Comparison of ENCODE assay signal across 20 cellular contexts in genomic region chr12:68880660-68881325, GRCh38. TPM values are rescaled to one million over a fixed set of nuclear protein-coding genes. Genes with fewer than 3 reads are reported as not detected.
DNase-seq lines count a peak whose midpoint lies in the region; ATAC-seq, FAIRE-seq and TF ChIP-seq lines count a peak whose summit lies in the region.
"Had no signal": no experiment of that assay in that cellular context is flagged by ENCODE, and none has a peak within 500 bp of the region (broad histone marks: within the 10 kb centered on the region; RNA-seq: fewer than 3 reads in every experiment).

No MANE protein-coding gene starts in this region.

- H3K18ac ChIP-seq in trophoblast cell (ENCODE audit: low read length) = no peak overlapping the region

- H3K27ac ChIP-seq in DOHH2 (ENCODE audit: low read depth, low read length) = peak overlapping the region; percentile 35
- peak overlapping the region; percentile 67 for H3K27ac ChIP-seq in VCaP
- H3K27ac ChIP-seq in endothelial cell of umbilical vein (ENCODE audit: insufficient read depth, low read depth, low read length) = no peak overlapping the region
- no peak overlapping the region for H3K27ac ChIP-seq in trophoblast cell (ENCODE audit: low read depth, low read length)
- H3K27ac ChIP-seq in foreskin keratinocyte = no peak overlapping the region
- H3K27ac ChIP-seq: BLaER1 treated with 17β-estradiol and CSF1 and Interleukin-3, amounts not matched to agents 10 nM and 100 nM; PC-9 had no signal

- H3K79me1 ChIP-seq in trophoblast cell (ENCODE audit: low read length) = no peaks in the 10 kb centered on the region

- no peaks in the 10 kb centered on the region for H3K9me2 ChIP-seq in DOHH2 (replicated peaks; ENCODE audit: control insufficient read depth, low read length)

- no peak overlapping the region for H2BK120ac ChIP-seq in trophoblast cell (ENCODE audit: insufficient read depth, low read length, poor library complexity)

- dilution Hi-C loops in endothelial cell of umbilical vein (cut with MboI; ENCODE audit: extremely low pct_ligation_motif_present, low sequenced_read_pairs) = no loop called here

- POLR2A ChIA-PET in endothelial cell of umbilical vein (lab: Charles Lee) = interaction anchor here (0.5 kb wide), 1 partner anchor 205 kb away, joined by 4 read pairs; no protein-coding TSS in a partner anchor

- no peak overlapping the region for H2AK5ac ChIP-seq in trophoblast cell (ENCODE audit: low read length)

- no peak for ATAC-seq in foreskin keratinocyte
- ATAC-seq: GM12878 had no signal

- TF ChIP-seq POLR2A in endothelial cell of umbilical vein (IDR thresholded peaks at IDR 0.05; ENCODE audit: low read depth, low read length) = no peak

- H2BK12ac ChIP-seq in trophoblast cell (ENCODE audit: low read length) = no peak overlapping the region

- H3K36me3 ChIP-seq in DOHH2 (ENCODE audit: control insufficient read depth, low read length) (peaks cover 39% of the 10 kb centered on the region), endothelial cell of umbilical vein (ENCODE audit: control insufficient read depth in 2 of 2, extremely low read depth in 1 of 2, insufficient read depth in 2 of 2, low read length in 2 of 2) (no peaks in the 10 kb centered on the region), trophoblast cell (ENCODE audit: control insufficient read depth in 1 of 2, insufficient read depth in 2 of 2, low read length in 2 of 2) (no peaks in the 10 kb centered on the region)
- H3K36me3 ChIP-seq: HAP-1 had no signal

- CTCF ChIA-PET in endothelial cell of umbilical vein (lab: Charles Lee) = interaction anchor here (1.0 kb wide), 1 partner anchor 276 kb away, joined by 6 read pairs; no protein-coding TSS in a partner anchor

- FAIRE-seq in endothelial cell of umbilical vein (lab: Jason Lieb, UNC) = no peak
- FAIRE-seq: G401.6, GM12878 had no signal

- H3K4ac ChIP-seq in trophoblast cell (ENCODE audit: low read depth, low read length) = no peak overlapping the region

- peaks cover 13% of the 10 kb centered on the region for H3K79me2 ChIP-seq in DOHH2 (ENCODE audit: control insufficient read depth, low read length)
- H3K79me2 ChIP-seq in endothelial cell of umbilical vein (ENCODE audit: control insufficient read depth, insufficient read depth, low read length) = no peaks in the 10 kb centered on the region
- no peaks in the 10 kb centered on the region for H3K79me2 ChIP-seq in trophoblast cell (ENCODE audit: control insufficient read depth, insufficient read depth, low read length, poor library complexity)

- H3K23ac ChIP-seq in trophoblast cell (ENCODE audit: low read length) = no peak overlapping the region

- H4K91ac ChIP-seq in trophoblast cell (ENCODE audit: low read depth, low read length) = no peak overlapping the region

- H4K20me1 ChIP-seq in DOHH2 (ENCODE audit: control insufficient read depth, insufficient read depth, low read depth, low read length) (no peaks in the 10 kb centered on the region), endothelial cell of umbilical vein (replicated peaks; ENCODE audit: control insufficient read depth, extremely low read depth, insufficient read depth, low read length) (no peaks in the 10 kb centered on the region)

- H3K9me1 ChIP-seq in endothelial cell of umbilical vein (replicated peaks; ENCODE audit: control insufficient read depth, extremely low read depth, insufficient read depth, low read length) = no peaks in the 10 kb centered on the region

- H2AFZ ChIP-seq in endothelial cell of umbilical vein (ENCODE audit: low read depth, low read length) (no peak overlapping the region), trophoblast cell (ENCODE audit: insufficient read depth, low read length, poor library complexity) (no peak overlapping the region)
- H2AFZ ChIP-seq: PC-9 had no signal

- no peak overlapping the region for H3K4me3 ChIP-seq in DOHH2 (ENCODE audit: low read length)
- no peak overlapping the region for H3K4me3 ChIP-seq in endothelial cell of umbilical vein (replicated peaks in 1 of 3; ENCODE audit: insufficient read depth in 1 of 3, low read depth in 1 of 3, low read length in 3 of 3)
- H3K4me3 ChIP-seq in trophoblast cell (ENCODE audit: low read depth, low read length) = peak overlapping the region; percentile 29
- H3K4me3 ChIP-seq: BLaER1 treated with 17β-estradiol and CSF1 and Interleukin-3, amounts not matched to agents 10 nM and 100 nM; GM12878; HAP-1; PC-9 had no signal

- no peak overlapping the region for H2BK5ac ChIP-seq in trophoblast cell (ENCODE audit: low read depth, low read length, poor library complexity)

- TF ChIP-seq CTCF in DOHH2 (IDR thresholded peaks at IDR 0.05; ENCODE audit: low read depth, low read length, poor library complexity, severe bottlenecking) = no peak
- no peak for TF ChIP-seq CTCF in VCaP (conservative IDR thresholded peaks at IDR 0.05)
- no peak for TF ChIP-seq CTCF in endothelial cell of umbilical vein (IDR thresholded peaks at IDR 0.05; ENCODE audit: extremely low read depth in 1 of 2, insufficient read depth in 1 of 2, low read depth in 1 of 2, low read length in 2 of 2)
- no peak for TF ChIP-seq CTCF in foreskin keratinocyte (conservative IDR thresholded peaks at IDR 0.05)

- H3F3A ChIP-seq in DOHH2 (ENCODE audit: control insufficient read depth, insufficient read depth) = peaks cover 44% of the 10 kb centered on the region

- H3K9me3 ChIP-seq in DOHH2 (ENCODE audit: control insufficient read depth, insufficient read depth, low read length) (no peaks in the 10 kb centered on the region), endothelial cell of umbilical vein (replicated peaks; ENCODE audit: control insufficient read depth, insufficient read depth, low read length) (no peaks in the 10 kb centered on the region), trophoblast cell (ENCODE audit: insufficient read depth, low read depth, low read length) (no peaks in the 10 kb centered on the region)
- H3K9me3 ChIP-seq: HAP-1 had no signal

- intact Hi-C loops in endothelial cell of umbilical vein (cut with micrococcal nuclease) = no loop called here

- H3K4me2 ChIP-seq in DOHH2 (ENCODE audit: low read length) (peak overlapping the region; percentile 11), endothelial cell of umbilical vein (ENCODE audit: insufficient read depth, low read length) (no peak overlapping the region), trophoblast cell (ENCODE audit: low read length) (no peak overlapping the region)
- H3K4me2 ChIP-seq: BLaER1 treated with 17β-estradiol and CSF1 and Interleukin-3, amounts not matched to agents 10 nM and 100 nM; PC-9 had no signal

- no peak overlapping the region for H3K9ac ChIP-seq in endothelial cell of umbilical vein (replicated peaks; ENCODE audit: extremely low read depth, insufficient read depth, low read length)
- H3K9ac ChIP-seq in trophoblast cell (ENCODE audit: low read length) = no peak overlapping the region
- H3K9ac ChIP-seq: BLaER1 treated with 17β-estradiol and CSF1 and Interleukin-3, amounts not matched to agents 10 nM and 100 nM had no signal

- DNase-seq in endothelial cell of umbilical vein (ENCODE audit: low read depth, low spot score) = peak; percentile 31
- DNase-seq in trophoblast cell = no peak
- no peak for DNase-seq in activated naive CD4-positive, alpha-beta T cell (lab: John Stamatoyannopoulos, UW)
- no peak for DNase-seq in foreskin keratinocyte
- no peak for DNase-seq in GM03348 (ENCODE audit: low spot score)
- DNase-seq in foreskin melanocyte = no peak
- DNase-seq: CD8-positive, alpha-beta memory T cell; DMS79 treated with DMSO at 0.1 percent for 48 hours; IMR-90; Karpas-422; NCI-H187; NCI-H526 treated with DMSO at 0.1 percent for 48 hours; PC-9 had no signal

- H3K4me1 ChIP-seq in DOHH2 (ENCODE audit: control insufficient read depth, low read length) = peaks cover 95% of the 10 kb centered on the region
- no peaks in the 10 kb centered on the region for H3K4me1 ChIP-seq in endothelial cell of umbilical vein (ENCODE audit: control insufficient read depth, extremely low read depth, insufficient read depth, low read length)
- no peaks in the 10 kb centered on the region for H3K4me1 ChIP-seq in trophoblast cell (ENCODE audit: control insufficient read depth in 1 of 2, insufficient read depth in 2 of 2, low read length in 2 of 2)
- no peaks in the 10 kb centered on the region for H3K4me1 ChIP-seq in foreskin keratinocyte
- H3K4me1 ChIP-seq: HAP-1 had no signal

- no peak overlapping the region for H3K14ac ChIP-seq in trophoblast cell (ENCODE audit: low read length)

- no CpG with 5 or more reads among the region's 5 CpGs for WGBS in trophoblast cell (ENCODE audit: extremely low coverage, insufficient coverage, insufficient read length)

- H4K8ac ChIP-seq in trophoblast cell (ENCODE audit: low read depth, low read length) = no peak overlapping the region

- BruUV-seq in endothelial cell of umbilical vein (replicated peaks; lab: Mats Ljungman, UMichigan) = no TSS peak

- H4K12ac ChIP-seq in trophoblast cell (ENCODE audit: low read depth, low read length) = no peak overlapping the region

- no peaks in the 10 kb centered on the region for H3K27me3 ChIP-seq in DOHH2 (ENCODE audit: control insufficient read depth, low read length)
- peaks cover 5 to 15% of the 10 kb centered on the region in 2 experiments for H3K27me3 ChIP-seq in endothelial cell of umbilical vein (ENCODE audit: control insufficient read depth in 2 of 2, insufficient read depth in 2 of 2, low read length in 2 of 2)
- no peaks in the 10 kb centered on the region for H3K27me3 ChIP-seq in trophoblast cell (ENCODE audit: insufficient read depth, low read length)
- H3K27me3 ChIP-seq in foreskin keratinocyte = peaks cover 3% of the 10 kb centered on the region
- H3K27me3 ChIP-seq: BLaER1 treated with 17β-estradiol and CSF1 and Interleukin-3, amounts not matched to agents 10 nM and 100 nM had no signal

TF ChIP-seq in endothelial cell of umbilical vein, 7 proteins besides CTCF, POLR2A, EP300 and RAD21 (continues in another document):
- TF ChIP-seq MAX (IDR thresholded peaks at IDR 0.05; ENCODE audit: insufficient read depth, insufficient read length) (no peak), JUN (IDR thresholded peaks at IDR 0.05; ENCODE audit: borderline replicate concordance, insufficient read depth, insufficient read length, low read depth) (no peak), FOS (IDR thresholded peaks at IDR 0.05; ENCODE audit: borderline replicate concordance, insufficient read depth, low read length) (no peak)

RNA-seq across cellular contexts. Expression of gene CPM, which starts 52.2 kb away (rescaled TPM):
- total RNA-seq in endothelial cell of umbilical vein = not detected in 2 replicates
- not detected in 2 replicates for polyA plus RNA-seq in endothelial cell of umbilical vein
- 0.01 TPM in 1 of 2 replicates, not detected in the other for polyA plus RNA-seq in endothelial cell of umbilical vein (2011; cell fraction: cytosol; rRNA removed)
- polyA plus RNA-seq in endothelial cell of umbilical vein (2011; cell fraction: nucleus; rRNA removed) = not detected in 2 replicates
- polyA plus RNA-seq in endothelial cell of umbilical vein (2012) = 0.20 and 0.23 TPM in 2 replicates
- polyA minus RNA-seq in endothelial cell of umbilical vein = not detected in 2 replicates
- polyA minus RNA-seq in endothelial cell of umbilical vein (2011; cell fraction: cytosol; rRNA and poly(A)+ RNA removed) = 52.6 TPM
- 0.19 TPM in 1 of 2 replicates, not detected in the other for polyA minus RNA-seq in endothelial cell of umbilical vein (2011; cell fraction: nucleus; rRNA and poly(A)+ RNA removed)
- 133 and 138 TPM in 2 replicates for polyA plus RNA-seq in trophoblast cell (2013)
- 2.4 and 2.8 TPM in 2 replicates for total RNA-seq in foreskin keratinocyte
- 0.73 and 0.86 TPM in 2 replicates for polyA plus RNA-seq in foreskin keratinocyte
- total RNA-seq: A172 had no signal

Comparison
In these comparisons a context has a peak if more than half of its experiments do, and no peak if none do; other contexts are left out.
1. H3K27ac ChIP-seq: peak in DOHH2 (single experiment) and VCaP (single experiment); none in endothelial cell of umbilical vein (single experiment), trophoblast cell (single experiment) and foreskin keratinocyte (single experiment).